Comparison of ENCODE assay signal across 22 cellular contexts in the genomic region with DNA sequence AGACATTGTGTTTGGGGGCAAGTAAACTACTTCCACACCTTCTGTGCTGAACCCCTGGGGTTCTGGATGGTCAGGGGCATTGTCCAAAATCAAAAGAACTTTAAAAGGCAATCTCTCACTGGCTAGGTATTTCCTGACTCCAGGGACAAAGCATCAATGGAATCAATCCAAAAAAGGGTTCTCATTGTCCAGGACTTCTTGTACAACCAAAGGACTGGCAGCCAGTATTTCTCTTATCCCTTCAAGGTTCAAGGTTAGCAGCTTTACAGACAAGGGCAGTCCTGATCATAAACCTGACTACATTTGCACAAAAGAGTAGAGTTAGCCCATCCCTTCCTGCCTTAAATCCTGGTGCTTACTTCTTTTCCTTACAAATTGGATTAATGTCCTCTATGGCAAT. TPM values are rescaled to one million over a fixed set of nuclear protein-coding genes. Genes with fewer than 3 reads are reported as not detected.
A peak's percentile ranks its signal among the peaks of the same experiment; 100 is the strongest.
DNase-seq lines count a peak whose midpoint lies in the region; ATAC-seq, FAIRE-seq and TF ChIP-seq lines count a peak whose summit lies in the region.
"Had no signal": no experiment of that assay in that cellular context is flagged by ENCODE, and none has a peak within 500 bp of the region (broad histone marks: within the 10 kb centered on the region; RNA-seq: fewer than 3 reads in every experiment).

No MANE protein-coding gene starts in this region.

- peaks cover 16% of the 10 kb centered on the region for H3K9me3 Mint-ChIP-seq in WTC11

- H3K4me2 ChIP-seq in HepG2 (ENCODE audit: low read depth, low read length): no peak overlapping the region
- H3K4me2 ChIP-seq: BLaER1, PC-9 had no signal

- H3K9me3 ChIP-seq in HepG2 (ENCODE audit: low read length): no peaks in the 10 kb centered on the region
- no peaks in the 10 kb centered on the region for H3K9me3 ChIP-seq in right lobe of liver
- H3K9me3 ChIP-seq in left ventricle myocardium inferior (replicated peaks): peaks cover 12% of the 10 kb centered on the region
- no peaks in the 10 kb centered on the region for H3K9me3 ChIP-seq in BE2C

- no peak overlapping the region for H3K4me3 Mint-ChIP-seq in WTC11
- H3K4me3 Mint-ChIP-seq: CD4-positive, alpha-beta T cell had no signal

- H3K4me3 ChIP-seq in HepG2 (replicated peaks in 1 of 3; ENCODE audit: insufficient read depth in 1 of 3, low read depth in 2 of 3, low read length in 3 of 3) (no peak overlapping the region), right lobe of liver (no peak overlapping the region), left ventricle myocardium inferior (no peak overlapping the region), BE2C (ENCODE audit: low read depth, low read length) (no peak overlapping the region), foreskin fibroblast (ENCODE audit: low read depth in 1 of 2, low read length in 2 of 2) (no peak overlapping the region)
- H3K4me3 ChIP-seq: BLaER1, PC-9 had no signal

- no peak overlapping the region for H3K9ac ChIP-seq in HepG2 (ENCODE audit: insufficient read depth, low read depth, low read length)
- H3K9ac ChIP-seq: BLaER1 had no signal

- ATAC-seq in HepG2 (peak; percentile 64), right lobe of liver (no peak), WTC11 (peak; percentile 30; the same call in 1 of the 2 replicates)

- H3K4me1 Mint-ChIP-seq in WTC11: peaks cover 30% of the 10 kb centered on the region

- no peak overlapping the region for H2AFZ ChIP-seq in HepG2 (ENCODE audit: low read length)
- H2AFZ ChIP-seq: PC-9 had no signal

- H3K4me1 ChIP-seq in HepG2 (ENCODE audit: insufficient read depth, low read length) (peaks cover 48% of the 10 kb centered on the region), right lobe of liver (peaks cover 0 to 12% (median 0%) of the 10 kb centered on the region in 4 donors), left ventricle myocardium inferior (peaks cover 21% of the 10 kb centered on the region), BE2C (no peaks in the 10 kb centered on the region)

- TF ChIP-seq CTCF in HepG2 (CRISPR knock-in tag; IDR thresholded peaks at IDR 0.05) (no peak), right lobe of liver (IDR thresholded peaks at IDR 0.05) (no peak), WTC11 (IDR thresholded peaks at IDR 0.05) (no peak), left ventricle myocardium inferior (IDR thresholded peaks at IDR 0.05; ENCODE audit: borderline replicate concordance) (no peak), BE2C (IDR thresholded peaks at IDR 0.05; ENCODE audit: low read depth, low read length) (no peak), foreskin fibroblast (IDR thresholded peaks at IDR 0.05; ENCODE audit: low read depth, low read length) (no peak)

- TF ChIP-seq POLR2A in HepG2 (IDR thresholded peaks at IDR 0.05; ENCODE audit: insufficient read depth in 1 of 2, low read depth in 2 of 2, low read length in 2 of 2): no peak
- no peak for TF ChIP-seq POLR2A in right lobe of liver (IDR thresholded peaks at IDR 0.05)

- POLR2A ChIA-PET in HepG2 (lab: Yijun Ruan, JAX) (no interaction called here), WTC11 (lab: Charles Lee) (interaction anchor here (0.7 kb wide), 1 partner anchor 265 kb away, joined by 3 read pairs; no protein-coding TSS in a partner anchor)

- no peak for TF ChIP-seq RAD21 in HepG2 (CRISPR knock-in tag; IDR thresholded peaks at IDR 0.05)

- in situ Hi-C loops in HepG2 (cut with HindIII; ENCODE audit: extremely low pct_ligation_motif_present, low pct_unique_long_range_greater_than_20kb): no loop called here

- CTCF ChIA-PET in HepG2 (lab: Yijun Ruan, JAX; ENCODE audit: low intra/inter-chr PET ratio, low total read pairs): no interaction called here
- CTCF ChIA-PET in WTC11 (lab: Charles Lee): interaction anchor here (0.6 to 1.0 kb wide), 2 partner anchors 19 to 292 kb away, joined by 3 read pairs; no protein-coding TSS in a partner anchor

- no peaks in the 10 kb centered on the region for H3K27me3 ChIP-seq in HepG2 (ENCODE audit: control insufficient read depth in 1 of 2, insufficient read depth in 2 of 2, low read length in 2 of 2)
- no peaks in the 10 kb centered on the region for H3K27me3 ChIP-seq in right lobe of liver
- no peaks in the 10 kb centered on the region for H3K27me3 ChIP-seq in left ventricle myocardium inferior (ENCODE audit: low read depth)
- no peaks in the 10 kb centered on the region for H3K27me3 ChIP-seq in BE2C
- H3K27me3 ChIP-seq: BLaER1 had no signal

- peaks cover 27% of the 10 kb centered on the region for H3K79me2 ChIP-seq in HepG2 (ENCODE audit: insufficient read depth, low read length)

- intact Hi-C loops in HepG2 (cut with micrococcal nuclease; ENCODE audit: unreplicated experiment): no loop called here
- intact Hi-C loops in right lobe of liver (cut with DNase I): no loop called here
- intact Hi-C loops in left ventricle myocardium inferior (cut with micrococcal nuclease): no loop called here

- BruUV-seq in HepG2 (replicated peaks; lab: Mats Ljungman, UMichigan): no TSS peak

- DNase-seq in HepG2 (ENCODE audit: low spot score): peak; percentile 48
- no peak for DNase-seq in right lobe of liver
- DNase-seq in WTC11 (ENCODE audit: low spot score): no peak
- no peak for DNase-seq in left ventricle myocardium inferior
- no peak for DNase-seq in BE2C
- no peak for DNase-seq in foreskin fibroblast
- DNase-seq in effector CD4-positive, alpha-beta T cell: no peak
- DNase-seq: CD4-positive, alpha-beta T cell; EL; GDM1; KBM-7; MM.1S; NCI-H2029 treated with DMSO at 0.1 percent for 48 hours; NCI-H446 treated with DMSO at 0.1 percent for 48 hours; NCI-H526; NCI-H82; PC-9; SHP77 treated with DMSO at 0.1 percent for 48 hours had no signal

- H3K36me3 Mint-ChIP-seq in WTC11: peaks cover 27% of the 10 kb centered on the region

- H4K20me1 ChIP-seq in HepG2 (ENCODE audit: insufficient read depth, low read length): peaks cover 13% of the 10 kb centered on the region

- peak overlapping the region; percentile 65; the same call in 1 of the 2 replicates for H3K27ac Mint-ChIP-seq in WTC11
- H3K27ac Mint-ChIP-seq: CD4-positive, alpha-beta T cell had no signal

- no peak for FAIRE-seq in HepG2 (lab: Jason Lieb, UNC)
- FAIRE-seq: D721Med, GM12891, H54 had no signal

- no peaks in the 10 kb centered on the region for H3K27me3 Mint-ChIP-seq in WTC11 (ENCODE audit: low read depth)
- H3K27me3 Mint-ChIP-seq: CD4-positive, alpha-beta T cell had no signal

- H3K27ac ChIP-seq in HepG2 (ENCODE audit: extremely low read length, insufficient read depth, low read length): no peak overlapping the region
- H3K27ac ChIP-seq in right lobe of liver: no peak overlapping the region
- peak overlapping the region; percentile 60 for H3K27ac ChIP-seq in left ventricle myocardium inferior (replicated peaks)
- H3K27ac ChIP-seq: BLaER1, PC-9 had no signal

- H3K36me3 ChIP-seq in HepG2 (replicated peaks in 1 of 2; ENCODE audit: control insufficient read depth in 1 of 2, insufficient read depth in 2 of 2, low read length in 2 of 2) (no peaks in the 10 kb centered on the region), right lobe of liver (no peaks in the 10 kb centered on the region), left ventricle myocardium inferior (no peaks in the 10 kb centered on the region), BE2C (no peaks in the 10 kb centered on the region)

- TF ChIP-seq EP300 in HepG2 (IDR thresholded peaks at IDR 0.05; ENCODE audit: low read depth in 2 of 2, low read length in 2 of 2): no peak
- no peak for TF ChIP-seq EP300 in HepG2 (CRISPR knock-in tag; IDR thresholded peaks at IDR 0.05; ENCODE audit: borderline replicate concordance)

TF ChIP-seq in HepG2, 621 proteins besides CTCF, POLR2A, EP300 and RAD21 (continues in another document):
- TF ChIP-seq SOX13 (IDR thresholded peaks at IDR 0.05): no peak
- peak in 1 of 2 experiments; percentile 54; a peak in 1 of 4 replicates for TF ChIP-seq SOX13 (CRISPR knock-in tag; conservative IDR thresholded peaks at IDR 0.05 in 1 of 2, IDR thresholded peaks at IDR 0.05 in 1 of 2)
- no peak for TF ChIP-seq SNAPC2 (CRISPR knock-in tag; IDR thresholded peaks at IDR 0.05)

TF ChIP-seq in WTC11, 78 proteins besides CTCF, POLR2A, EP300 and RAD21 (continues in another document):
- TF ChIP-seq, protein P1, sequence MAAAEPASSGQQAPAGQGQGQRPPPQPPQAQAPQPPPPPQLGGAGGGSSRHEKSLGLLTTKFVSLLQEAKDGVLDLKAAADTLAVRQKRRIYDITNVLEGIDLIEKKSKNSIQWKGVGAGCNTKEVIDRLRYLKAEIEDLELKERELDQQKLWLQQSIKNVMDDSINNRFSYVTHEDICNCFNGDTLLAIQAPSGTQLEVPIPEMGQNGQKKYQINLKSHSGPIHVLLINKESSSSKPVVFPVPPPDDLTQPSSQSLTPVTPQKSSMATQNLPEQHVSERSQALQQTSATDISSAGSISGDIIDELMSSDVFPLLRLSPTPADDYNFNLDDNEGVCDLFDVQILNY (CRISPR knock-in tag; IDR thresholded peaks at IDR 0.05): no peak
- no peak for TF ChIP-seq OVOL2 (CRISPR knock-in tag; IDR thresholded peaks at IDR 0.05; ENCODE audit: borderline replicate concordance)

RNA-seq across cellular contexts. Expression of gene SRPK2, which starts 24.0 kb away (rescaled TPM):
- total RNA-seq in HepG2 (2016; rRNA removed; fragmentation: Illumina TruSeq; extraction: Trizol): 22.3 and 31.5 TPM in 2 replicates
- 9.1 and 9.5 TPM in 2 replicates for total RNA-seq in HepG2 (2016; cell fraction: cytosol; rRNA removed; fragmentation: Illumina TruSeq; extraction: Trizol; ENCODE audit: low read depth)
- total RNA-seq in HepG2 (2016; cell fraction: insoluble cytoplasmic fraction; rRNA removed; fragmentation: Illumina TruSeq; extraction: Trizol): 21.0 and 28.4 TPM in 2 replicates
- total RNA-seq in HepG2 (2016; cell fraction: membrane; rRNA removed; fragmentation: Illumina TruSeq; extraction: Trizol): 12.6 and 15.9 TPM in 2 replicates
- total RNA-seq in HepG2 (2016; cell fraction: nucleus; rRNA removed; fragmentation: Illumina TruSeq; extraction: Trizol): 26.1 and 28.5 TPM in 2 replicates
- 9.5 and 10.1 TPM in 2 replicates for polyA plus RNA-seq in HepG2 (2011; rRNA removed)
- polyA plus RNA-seq in HepG2 (2011; cell fraction: cytosol; rRNA removed): 4.8 and 6.4 TPM in 2 replicates
- polyA plus RNA-seq in HepG2 (2011; cell fraction: nucleus; rRNA removed): 7.4 and 10.5 TPM in 2 replicates
- polyA plus RNA-seq in HepG2 (2012): 18.8 and 19.8 TPM in 2 replicates
- polyA plus RNA-seq in HepG2 (2016; cell fraction: cytosol; fragmentation: Illumina TruSeq; extraction: Trizol; ENCODE audit: low read depth): 2.7 and 3.3 TPM in 2 replicates
- polyA plus RNA-seq in HepG2 (2016; cell fraction: insoluble cytoplasmic fraction; fragmentation: Illumina TruSeq; extraction: Trizol; ENCODE audit: low read depth): 29.0 and 30.2 TPM in 2 replicates
- polyA plus RNA-seq in HepG2 (2016; cell fraction: membrane; fragmentation: Illumina TruSeq; extraction: Trizol; ENCODE audit: low read depth): 7.4 and 8.2 TPM in 2 replicates
- 24.8 and 26.1 TPM in 2 replicates for polyA plus RNA-seq in HepG2 (2016; cell fraction: nucleus; fragmentation: Illumina TruSeq; extraction: Trizol; ENCODE audit: insufficient read depth, low read depth)
- 6.8 and 12.0 TPM in 2 replicates for polyA minus RNA-seq in HepG2 (2011; rRNA and poly(A)+ RNA removed; ENCODE audit: low replicate concordance)
- 10.2 and 13.7 TPM in 2 replicates for polyA minus RNA-seq in HepG2 (2011; cell fraction: cytosol; rRNA and poly(A)+ RNA removed)
- 32.6 and 37.0 TPM in 2 replicates for polyA minus RNA-seq in HepG2 (2011; cell fraction: nucleus; rRNA and poly(A)+ RNA removed)
- total RNA-seq in right lobe of liver: 10 to 100 TPM; 15.5 to 21.1 (median 18.2) TPM
- 50.5 to 54.8 TPM (median 52.0 TPM) in 3 replicates for total RNA-seq in WTC11 (2021)
- total RNA-seq in left ventricle myocardium inferior: 34.3 TPM
- polyA plus RNA-seq in BE2C (2012; ENCODE audit: insufficient read depth, insufficient read length, low read depth): 28.6 TPM

Comparison
In these comparisons a context has a peak if more than half of its experiments do, and no peak if none do; other contexts are left out.
1. ATAC-seq: peak in HepG2 (single experiment) and WTC11 (single experiment); none in right lobe of liver (0 of 4).